ENCODE assay signal across 13 cellular contexts in the genomic region with DNA sequence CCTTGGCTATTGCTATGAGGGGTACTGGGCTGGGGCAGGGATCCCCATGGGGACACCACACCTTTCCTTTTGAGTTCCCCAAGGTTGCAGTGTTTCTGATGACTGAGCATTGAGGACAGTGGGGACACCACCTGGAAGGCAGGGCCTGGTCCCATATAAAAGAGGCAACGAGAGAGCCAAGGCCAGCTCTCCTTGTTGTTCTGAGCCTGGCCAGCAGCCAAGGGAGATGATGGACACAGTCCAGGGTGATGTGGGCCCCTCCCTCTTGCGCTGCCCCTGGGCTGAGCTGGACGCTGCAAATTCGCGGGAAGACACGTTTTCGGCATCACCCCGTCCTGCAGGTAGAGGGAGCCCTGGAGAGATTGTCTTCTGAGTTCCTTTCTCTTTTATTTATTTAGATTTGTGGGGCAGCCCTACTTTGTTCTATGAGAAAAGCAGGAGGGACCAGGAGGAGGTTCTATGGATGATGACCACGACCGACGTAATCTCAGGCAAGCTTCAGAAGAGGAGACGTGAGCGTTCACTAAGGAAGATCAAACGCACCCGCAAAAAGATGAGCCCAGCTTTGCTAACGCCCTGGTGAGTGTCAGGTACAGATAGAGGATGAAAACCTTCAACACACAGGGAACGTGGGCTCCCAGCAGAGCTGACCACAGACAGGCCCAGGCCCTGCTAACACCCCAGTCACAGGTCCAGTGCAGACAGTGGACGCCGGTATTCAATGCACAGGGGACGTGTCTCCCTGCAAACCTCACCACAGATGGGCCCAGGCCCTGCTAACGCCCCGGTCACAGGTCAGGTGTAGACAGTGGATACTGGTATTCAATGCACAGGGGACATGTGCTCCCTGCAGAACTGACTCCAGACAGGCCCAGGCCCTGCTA.
DNase-seq lines count a peak whose midpoint lies in the region; ATAC-seq and TF ChIP-seq lines count a peak whose summit lies in the region.
"Had no signal": no experiment of that assay in that cellular context is flagged by ENCODE, and none has a peak within 500 bp of the region (broad histone marks: within the 10 kb centered on the region; RNA-seq: fewer than 3 reads in every experiment).

No MANE protein-coding gene starts in this region.

- H3K9me3 ChIP-seq in left ventricle myocardium inferior (replicated peaks) (peaks cover 14% of the 10 kb centered on the region), NT2/D1 (ENCODE audit: insufficient read depth, low read length) (peaks cover 14% of the 10 kb centered on the region; the same call in 1 of the 2 replicates), Peyer's patch (peaks cover 0 to 11% (median 2%) of the 10 kb centered on the region in 4 donors)
- H3K9me3 ChIP-seq in CD4-positive, alpha-beta T cell (ENCODE audit: control insufficient read depth, low read length) = no peaks in the 10 kb centered on the region
- H3K9me3 ChIP-seq: thoracic aorta had no signal

- H3K27me3 Mint-ChIP-seq in glutamatergic neuron (ENCODE audit: unreplicated experiment) = peaks cover 6% of the 10 kb centered on the region
- no peaks in the 10 kb centered on the region for H3K27me3 Mint-ChIP-seq in CD4-positive, alpha-beta T cell

- H3K4me1 Mint-ChIP-seq in glutamatergic neuron (ENCODE audit: low read depth, unreplicated experiment) = no peaks in the 10 kb centered on the region
- H3K4me1 Mint-ChIP-seq in CD4-positive, alpha-beta T cell (ENCODE audit: low read depth) = no peaks in the 10 kb centered on the region

- TF ChIP-seq CTCF in left ventricle myocardium inferior (IDR thresholded peaks at IDR 0.05; ENCODE audit: borderline replicate concordance) (peak; percentile 43), glutamatergic neuron (IDR thresholded peaks at IDR 0.05; ENCODE audit: partially characterized antibody, unreplicated experiment) (peak; percentile 66), Peyer's patch (IDR thresholded peaks at IDR 0.05) (no peak)
- no peak for TF ChIP-seq CTCF in CD4-positive, alpha-beta T cell (IDR thresholded peaks at IDR 0.05)

- H3K4me3 Mint-ChIP-seq in glutamatergic neuron (ENCODE audit: unreplicated experiment) = no peak overlapping the region
- no peak overlapping the region for H3K4me3 Mint-ChIP-seq in CD4-positive, alpha-beta T cell
- H3K4me3 Mint-ChIP-seq: activated T-cell treated with anti-CD3 and anti-CD28 coated beads, Interleukin-2, amount 50 U/mL, for 72 hours had no signal

- no peak for ATAC-seq in Right ventricle myocardium superior (ENCODE audit: poor library complexity)
- no peak for ATAC-seq in CD4-positive, alpha-beta T cell (ENCODE audit: poor library complexity)
- ATAC-seq: activated T-cell treated with anti-CD3 and anti-CD28 coated beads, Interleukin-2, amount 50 U/mL, for 72 hours; Right ventricle myocardium inferior had no signal

- CTCF ChIA-PET in CD4-positive, alpha-beta T cell (lab: Charles Lee) = no interaction called here

- H3K36me3 Mint-ChIP-seq in glutamatergic neuron (ENCODE audit: unreplicated experiment) = peaks cover 7% of the 10 kb centered on the region
- H3K36me3 Mint-ChIP-seq in CD4-positive, alpha-beta T cell (ENCODE audit: low read depth) = no peaks in the 10 kb centered on the region

- H3K4me3 ChIP-seq in left ventricle myocardium inferior = no peak overlapping the region
- H3K4me3 ChIP-seq in NT2/D1 (ENCODE audit: insufficient read length, low read depth) = no peak overlapping the region
- no peak overlapping the region for H3K4me3 ChIP-seq in Peyer's patch
- H3K4me3 ChIP-seq: thoracic aorta had no signal

- POLR2A ChIA-PET in CD4-positive, alpha-beta T cell (lab: Charles Lee) = no interaction called here

- H3K4me1 ChIP-seq in left ventricle myocardium inferior = no peaks in the 10 kb centered on the region
- no peaks in the 10 kb centered on the region for H3K4me1 ChIP-seq in NT2/D1 (ENCODE audit: insufficient read depth, insufficient read length)
- no peaks in the 10 kb centered on the region for H3K4me1 ChIP-seq in Peyer's patch

- H3K27ac ChIP-seq in left ventricle myocardium inferior (replicated peaks) = no peak overlapping the region
- H3K27ac ChIP-seq in Peyer's patch = no peak overlapping the region
- no peak overlapping the region for H3K27ac ChIP-seq in CD4-positive, alpha-beta T cell (ENCODE audit: low read depth, low read length)
- H3K27ac ChIP-seq: thoracic aorta had no signal

- intact Hi-C loops in left ventricle myocardium inferior (cut with micrococcal nuclease) (no loop called here), Right ventricle myocardium superior (cut with DNase I) (no loop called here)
- intact Hi-C loops in CD4-positive, alpha-beta T cell (cut with DNase I, micrococcal nuclease) = no loop called here

- H3K27me3 ChIP-seq in left ventricle myocardium inferior (ENCODE audit: low read depth) = no peaks in the 10 kb centered on the region
- no peaks in the 10 kb centered on the region for H3K27me3 ChIP-seq in NT2/D1 (ENCODE audit: insufficient read depth, insufficient read length)
- no peaks in the 10 kb centered on the region for H3K27me3 ChIP-seq in Peyer's patch
- H3K27me3 ChIP-seq in CD4-positive, alpha-beta T cell (ENCODE audit: control insufficient read depth, insufficient read depth, low read length) = no peaks in the 10 kb centered on the region

- no peak for TF ChIP-seq POLR2A in Peyer's patch (IDR thresholded peaks at IDR 0.05)

- no peak overlapping the region for H3K27ac Mint-ChIP-seq in glutamatergic neuron (ENCODE audit: unreplicated experiment)
- no peak overlapping the region for H3K27ac Mint-ChIP-seq in CD4-positive, alpha-beta T cell
- H3K27ac Mint-ChIP-seq: activated T-cell treated with anti-CD3 and anti-CD28 coated beads, Interleukin-2, amount 50 U/mL, for 72 hours had no signal

- no peak overlapping the region for H3K9ac ChIP-seq in NT2/D1 (ENCODE audit: insufficient read length, low read depth)

- H3K36me3 ChIP-seq in left ventricle myocardium inferior (no peaks in the 10 kb centered on the region), NT2/D1 (ENCODE audit: insufficient read depth, insufficient read length, low read length) (no peaks in the 10 kb centered on the region), Peyer's patch (no peaks in the 10 kb centered on the region)
- H3K36me3 ChIP-seq: thoracic aorta had no signal

- peaks cover 11% of the 10 kb centered on the region for H3K9me3 Mint-ChIP-seq in glutamatergic neuron (ENCODE audit: unreplicated experiment)
- peaks cover 10% of the 10 kb centered on the region for H3K9me3 Mint-ChIP-seq in CD4-positive, alpha-beta T cell

- DNase-seq in left ventricle myocardium inferior = no peak
- DNase-seq in Right ventricle myocardium superior = no peak
- peak; percentile 33 for DNase-seq in NT2/D1 (ENCODE audit: low read depth, low spot score)
- DNase-seq in glutamatergic neuron = peak; percentile 46
- DNase-seq in ureter (ENCODE audit: low spot score) = peak; percentile 33
- DNase-seq in NCI-H774 (lab: John Stamatoyannopoulos, UW) = no peak
- no peak for DNase-seq in Peyer's patch
- no peak for DNase-seq in CD4-positive, alpha-beta T cell
- DNase-seq: activated T-cell treated with anti-CD3 and anti-CD28 coated beads, Interleukin-2, amount 50 U/mL, for 72 hours; midbrain; NCI-H2029 treated with DMSO at 0.1 percent for 48 hours had no signal

Comparison
In these comparisons a context has a peak if more than half of its experiments do, and no peak if none do; other contexts are left out.
1. DNase-seq: peak in NT2/D1 (single experiment), glutamatergic neuron (single experiment) and ureter (single experiment); none in left ventricle myocardium inferior (single experiment), Right ventricle myocardium superior (single experiment), NCI-H774 (single experiment), Peyer's patch (0 of 3) and CD4-positive, alpha-beta T cell (0 of 10).
2. CTCF ChIP-seq: peak in left ventricle myocardium inferior (single experiment) and glutamatergic neuron (single experiment); none in Peyer's patch (0 of 6) and CD4-positive, alpha-beta T cell (single experiment).